In the genomic region with DNA sequence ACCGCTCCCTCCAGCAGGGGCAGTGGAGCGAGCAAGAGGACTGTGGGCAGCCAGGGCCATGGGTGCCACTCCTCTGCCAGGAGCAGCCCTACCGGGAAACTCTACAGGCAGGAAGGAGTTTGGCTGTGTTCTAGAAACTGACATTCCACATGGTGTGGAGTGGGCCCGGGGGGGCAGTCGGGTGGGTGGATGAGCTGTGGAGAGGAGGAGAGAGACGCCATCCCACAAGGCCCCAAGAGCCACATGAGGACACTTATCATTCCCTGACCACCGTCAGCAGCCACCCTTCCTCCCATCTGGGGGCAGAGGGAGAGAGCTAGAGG, we compare ENCODE assay signal across 30 cellular contexts. TPM values are rescaled to one million over a fixed set of nuclear protein-coding genes. Genes with fewer than 3 reads are reported as not detected.
A peak's percentile ranks its signal among the peaks of the same experiment; 100 is the strongest.
DNase-seq lines count a peak whose midpoint lies in the region; ATAC-seq and TF ChIP-seq lines count a peak whose summit lies in the region.
"Had no signal": no experiment of that assay in that cellular context is flagged by ENCODE, and none has a peak within 500 bp of the region (broad histone marks: within the 10 kb centered on the region; RNA-seq: fewer than 3 reads in every experiment).

No MANE protein-coding gene starts in this region.

- H3K4me1 ChIP-seq in heart left ventricle (peaks cover 0 to under 1% (median 0%) of the 10 kb centered on the region in 12 donors), HEK293 (ENCODE audit: control insufficient read depth, insufficient read depth, low read length) (no peaks in the 10 kb centered on the region), thyroid gland (peaks cover 52 to 75% of the 10 kb centered on the region in 2 donors)

- WGBS in heart left ventricle, 4 donors: 68 to 77% (median 72%) methylated on average over 6 to 7 of the region's 7 CpGs
- WGBS in thyroid gland, 2 donors: 27 to 32% methylated on average over 3 to 7 of the region's 7 CpGs

- intact Hi-C loops in left ventricle myocardium superior (cut with micrococcal nuclease) (no loop called here), heart left ventricle (cut with DNase I) (loop anchor here in 1 of 10 donors (5.0 kb wide), 1 partner anchor 42 kb away; no protein-coding TSS in a partner anchor), thyroid gland (cut with DNase I) (no loop called here)

- H3K27me3 ChIP-seq in heart left ventricle: peaks cover 2 to 47% (median 29%) of the 10 kb centered on the region in 9 donors
- no peaks in the 10 kb centered on the region for H3K27me3 ChIP-seq in thyroid gland
- H3K27me3 ChIP-seq: BE2C had no signal

- no peak overlapping the region for H3K27ac ChIP-seq in heart left ventricle
- no peak overlapping the region for H3K27ac ChIP-seq in HEK293 (ENCODE audit: extremely low read depth, low read depth, low read length)
- H3K27ac ChIP-seq in thyroid gland: peak overlapping the region in 2 of 3 donors; percentile 58 to 85
- H3K27ac ChIP-seq: BLaER1 had no signal

- no peak overlapping the region for H3K4me3 Mint-ChIP-seq in chondrocyte (ENCODE audit: unreplicated experiment)
- no peak overlapping the region for H3K4me3 Mint-ChIP-seq in mesothelial cell of epicardium
- H3K4me3 Mint-ChIP-seq: CD4-positive, alpha-beta memory T cell; CD4-positive, CD25-positive, alpha-beta regulatory T cell; CD8-positive, alpha-beta memory T cell had no signal

- TF ChIP-seq CTCF in heart left ventricle (IDR thresholded peaks at IDR 0.05): no peak
- no peak for TF ChIP-seq CTCF in HEK293 (tag by site-specific recombination; IDR thresholded peaks at IDR 0.05)
- TF ChIP-seq CTCF in chondrocyte (IDR thresholded peaks at IDR 0.05): no peak
- no peak for TF ChIP-seq CTCF in thyroid gland (IDR thresholded peaks at IDR 0.05)
- no peak for TF ChIP-seq CTCF in mesothelial cell of epicardium (IDR thresholded peaks at IDR 0.05; ENCODE audit: unreplicated experiment)

- POLR2A ChIA-PET in HEK293 (lab: Yijun Ruan, JAX): no interaction called here

- H3K36me3 ChIP-seq in heart left ventricle: no peaks in the 10 kb centered on the region
- no peaks in the 10 kb centered on the region for H3K36me3 ChIP-seq in HEK293 (ENCODE audit: control insufficient read depth in 2 of 2, insufficient read depth in 1 of 2, low read length in 2 of 2)
- H3K36me3 ChIP-seq in thyroid gland: no peaks in the 10 kb centered on the region
- H3K36me3 ChIP-seq: BE2C, BLaER1 had no signal

- DNase-seq in left ventricle myocardium superior (peak; percentile 3), heart left ventricle (no peak), chondrocyte (ENCODE audit: low spot score) (peak; percentile 47), thyroid gland (peak; percentile 78 to 88), NCI-H526 treated with DMSO at 0.1 percent for 48 hours (lab: John Stamatoyannopoulos, UW) (no peak), mesothelial cell of epicardium (ENCODE audit: low spot score in 2 of 2, unreplicated experiment in 2 of 2) (no peak), NCI-H2227 (lab: John Stamatoyannopoulos, UW; ENCODE audit: unreplicated experiment) (no peak)
- DNase-seq: 8988T; ACHN; BE2C; C1 segment of cervical spinal cord; CD4-positive, alpha-beta memory T cell; CD4-positive, CD25-positive, alpha-beta regulatory T cell; CD8-positive, alpha-beta memory T cell; COR-L47; DMS 273 treated with DMSO at 0.1 percent for 48 hours; DMS153; DMS53; DMS79; DND-41; EL; GDM1 had no signal

- no peaks in the 10 kb centered on the region for H3K36me3 Mint-ChIP-seq in chondrocyte (ENCODE audit: low read depth)
- no peaks in the 10 kb centered on the region for H3K36me3 Mint-ChIP-seq in mesothelial cell of epicardium
- H3K36me3 Mint-ChIP-seq: CD14-positive monocyte; CD4-positive, alpha-beta memory T cell; CD4-positive, CD25-positive, alpha-beta regulatory T cell; CD8-positive, alpha-beta memory T cell had no signal

- CTCF ChIA-PET in HEK293 (lab: Yijun Ruan, JAX): no interaction called here

- TF ChIP-seq POLR2A in heart left ventricle (IDR thresholded peaks at IDR 0.05) (no peak), thyroid gland (IDR thresholded peaks at IDR 0.05) (no peak)

- H3K9me3 ChIP-seq in heart left ventricle: no peaks in the 10 kb centered on the region
- H3K9me3 ChIP-seq in HEK293 (ENCODE audit: control insufficient read depth, insufficient read depth, low read depth, low read length): no peaks in the 10 kb centered on the region
- H3K9me3 ChIP-seq in thyroid gland: no peaks in the 10 kb centered on the region
- H3K9me3 ChIP-seq: BE2C, BLaER1 had no signal

- no peaks in the 10 kb centered on the region for H3K9me3 Mint-ChIP-seq in chondrocyte (ENCODE audit: low read depth)
- no peaks in the 10 kb centered on the region for H3K9me3 Mint-ChIP-seq in mesothelial cell of epicardium
- H3K9me3 Mint-ChIP-seq: CD8-positive, alpha-beta memory T cell had no signal

- H3K27me3 Mint-ChIP-seq in chondrocyte (ENCODE audit: low read depth) (peaks cover 36% of the 10 kb centered on the region), mesothelial cell of epicardium (ENCODE audit: low read depth) (peaks cover 66% of the 10 kb centered on the region)

- H3K4me1 Mint-ChIP-seq in chondrocyte (ENCODE audit: low read depth): peaks cover 2% of the 10 kb centered on the region
- peaks cover 4% of the 10 kb centered on the region for H3K4me1 Mint-ChIP-seq in mesothelial cell of epicardium
- H3K4me1 Mint-ChIP-seq: CD14-positive monocyte had no signal

- H3K4me3 ChIP-seq in heart left ventricle (no peak overlapping the region), HEK293 (ENCODE audit: low read depth, low read length) (no peak overlapping the region), thyroid gland (replicated peaks in 1 of 3) (no peak overlapping the region)
- H3K4me3 ChIP-seq: BLaER1, GM12878 had no signal

- ATAC-seq in left ventricle myocardium superior: no peak
- ATAC-seq in heart left ventricle: no peak
- ATAC-seq: GM12878 had no signal

- H3K27ac Mint-ChIP-seq in chondrocyte (ENCODE audit: unreplicated experiment) (no peak overlapping the region), mesothelial cell of epicardium (no peak overlapping the region)
- H3K27ac Mint-ChIP-seq: CD14-positive monocyte; CD4-positive, alpha-beta memory T cell; CD4-positive, CD25-positive, alpha-beta regulatory T cell; CD8-positive, alpha-beta memory T cell had no signal

TF ChIP-seq in HEK293, 187 proteins besides CTCF, POLR2A, EP300 and RAD21:
- TF ChIP-seq ZNF341 (tag by site-specific recombination; IDR thresholded peaks at IDR 0.05; ENCODE audit: low read depth): 0 out of 2 replicates have a peak, but pooled peaks have one; percentile 20
- TF ChIP-seq, protein P1, sequence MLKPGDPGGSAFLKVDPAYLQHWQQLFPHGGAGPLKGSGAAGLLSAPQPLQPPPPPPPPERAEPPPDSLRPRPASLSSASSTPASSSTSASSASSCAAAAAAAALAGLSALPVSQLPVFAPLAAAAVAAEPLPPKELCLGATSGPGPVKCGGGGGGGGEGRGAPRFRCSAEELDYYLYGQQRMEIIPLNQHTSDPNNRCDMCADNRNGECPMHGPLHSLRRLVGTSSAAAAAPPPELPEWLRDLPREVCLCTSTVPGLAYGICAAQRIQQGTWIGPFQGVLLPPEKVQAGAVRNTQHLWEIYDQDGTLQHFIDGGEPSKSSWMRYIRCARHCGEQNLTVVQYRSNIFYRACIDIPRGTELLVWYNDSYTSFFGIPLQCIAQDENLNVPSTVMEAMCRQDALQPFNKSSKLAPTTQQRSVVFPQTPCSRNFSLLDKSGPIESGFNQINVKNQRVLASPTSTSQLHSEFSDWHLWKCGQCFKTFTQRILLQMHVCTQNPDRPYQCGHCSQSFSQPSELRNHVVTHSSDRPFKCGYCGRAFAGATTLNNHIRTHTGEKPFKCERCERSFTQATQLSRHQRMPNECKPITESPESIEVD (tag by site-specific recombination; IDR thresholded peaks at IDR 0.05): no peak
- no peak for TF ChIP-seq ZNF660 (tag by site-specific recombination; IDR thresholded peaks at IDR 0.05)

RNA-seq across cellular contexts. Expression of a gene that starts 10.8 kb away (rescaled TPM):
- not detected for total RNA-seq in left ventricle myocardium superior
- not detected for total RNA-seq in heart left ventricle
- not detected for polyA plus RNA-seq in heart left ventricle
- not detected in 3 replicates for total RNA-seq in chondrocyte
- total RNA-seq in thyroid gland: not detected
- not detected in 3 replicates for total RNA-seq in mesothelial cell of epicardium
- total RNA-seq: A673; CD4-positive, alpha-beta memory T cell; CD4-positive, CD25-positive, alpha-beta regulatory T cell; CD8-positive, alpha-beta memory T cell; Daoy; G401; GM12878 had no signal
- polyA plus RNA-seq: AG04450; CD14-positive monocyte; CD4-positive, alpha-beta memory T cell; CD4-positive, CD25-positive, alpha-beta regulatory T cell; CD8-positive, alpha-beta memory T cell; GM12878 had no signal

RNA-seq across cellular contexts. Expression of a gene that starts 25.7 kb away (rescaled TPM):
- total RNA-seq in left ventricle myocardium superior (22.5 TPM), heart left ventricle (10 to 100 TPM; 21.2 to 41.5 (median 25.7) TPM), chondrocyte (57.3 to 61.6 TPM (median 60.1 TPM) in 3 replicates), thyroid gland (10 to 100 TPM; 50.0 to 76.6 (median 64.6) TPM), mesothelial cell of epicardium (80.6 to 85.3 TPM (median 82.2 TPM) in 3 replicates)
- polyA plus RNA-seq in heart left ventricle: 10 to 100 TPM; 29.9 to 51.3 TPM

Comparison
In these comparisons a context has a peak if more than half of its experiments do, and no peak if none do; other contexts are left out.
1. DNase-seq: peak in left ventricle myocardium superior (single experiment), chondrocyte (single experiment) and thyroid gland (2 of 2); none in heart left ventricle (0 of 5), NCI-H526 treated with DMSO at 0.1 percent for 48 hours (single experiment), mesothelial cell of epicardium (0 of 2) and NCI-H2227 (single experiment).
2. H3K27ac ChIP-seq: peak in thyroid gland (2 of 3); none in heart left ventricle (0 of 12) and HEK293 (single experiment).